Comparison of ENCODE assay signal across 11 cellular contexts in the genomic region with DNA sequence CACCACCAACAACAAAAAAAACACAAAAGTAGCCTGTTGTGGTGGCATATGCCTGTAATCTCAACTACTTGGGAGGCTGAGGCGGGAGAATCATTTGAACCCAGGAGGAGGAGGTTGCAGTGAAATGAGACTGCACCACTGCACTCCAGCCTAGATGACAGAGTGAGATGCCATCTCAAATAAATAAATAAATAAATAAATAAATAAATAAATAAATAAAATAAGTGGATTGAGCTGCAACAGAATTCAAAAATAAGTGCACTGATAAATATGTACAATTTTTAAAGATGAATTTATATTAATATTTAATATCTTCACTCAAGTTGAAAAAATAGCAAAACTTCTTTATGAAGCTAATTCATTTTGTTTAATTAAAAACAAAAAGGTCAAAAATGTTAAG.
"Had no signal": no experiment of that assay in that cellular context is flagged by ENCODE, and none has a peak within 500 bp of the region (broad histone marks: within the 10 kb centered on the region; RNA-seq: fewer than 3 reads in every experiment).

No MANE protein-coding gene starts in this region.

- H2AFZ ChIP-seq: GM23248, GM23338 had no signal

- H3K36me3 ChIP-seq: HAP-1 had no signal

- H3K4me3 Mint-ChIP-seq: GM23338, H9, HFFc6 had no signal

- FAIRE-seq: H1, H54 had no signal

- H3K4me3 ChIP-seq: GM23248, GM23338, HAP-1 had no signal

- H3K27ac ChIP-seq: GM23248 had no signal

- H3K4me1 Mint-ChIP-seq: GM23338, H9 had no signal

- H3K9me3 ChIP-seq: HAP-1 had no signal

- ATAC-seq: GM23338, HCT116 had no signal

- H3K9ac ChIP-seq: GM23248 had no signal

- H3K4me2 ChIP-seq: GM23338 had no signal

- H3K27ac Mint-ChIP-seq: GM23338, H9, HFFc6 had no signal

- DNase-seq: GM23248, GOT3, H7, H9, HCEC 1CT, HFFc6 had no signal

- H3K4me1 ChIP-seq: HAP-1 had no signal
